In genomic region chr19:13089139-13089856, GRCh38 we compare ENCODE assay signal across 10 cellular contexts. TPM values are rescaled to one million over a fixed set of nuclear protein-coding genes. Genes with fewer than 3 reads are reported as not detected.
DNase-seq lines count a peak whose midpoint lies in the region; ATAC-seq and TF ChIP-seq lines count a peak whose summit lies in the region.
"Had no signal": no experiment of that assay in that cellular context is flagged by ENCODE, and none has a peak within 500 bp of the region (broad histone marks: within the 10 kb centered on the region; RNA-seq: fewer than 3 reads in every experiment).

No MANE protein-coding gene starts in this region.

- DNase-seq in COLO668 (lab: John Stamatoyannopoulos, UW; ENCODE audit: unreplicated experiment) (peak; percentile 14), HFFc6 (no peak), mammary epithelial cell (no peak), neural crest cell (ENCODE audit: low read depth, low spot score) (no peak), NCI-H2081 treated with DMSO at 0.1 percent for 48 hours (lab: John Stamatoyannopoulos, UW) (no peak)
- DNase-seq: activated CD4-positive, CD25-positive, alpha-beta regulatory T cell; islet precursor cell had no signal

- intact Hi-C loops in mammary epithelial cell (cut with micrococcal nuclease) = no loop called here

- in situ Hi-C loops in mammary epithelial cell (cut with MboI; ENCODE audit: low sequenced_read_pairs in 2 of 2) = no loop called here

- no peak overlapping the region for H3K4me2 ChIP-seq in mammary epithelial cell (ENCODE audit: insufficient read depth, low read depth, low read length)

- no peak overlapping the region for H2AFZ ChIP-seq in mammary epithelial cell (ENCODE audit: low read depth, low read length)

- peaks cover 11% of the 10 kb centered on the region; the same call in 1 of the 2 replicates for H3K36me3 Mint-ChIP-seq in HFFc6 (ENCODE audit: low read depth)
- no peaks in the 10 kb centered on the region for H3K36me3 Mint-ChIP-seq in neural crest cell (ENCODE audit: low read depth)

- H3K27ac ChIP-seq in mammary epithelial cell (ENCODE audit: insufficient read depth, low read depth, low read length) = no peak overlapping the region

- H3K4me1 ChIP-seq in mammary epithelial cell (ENCODE audit: insufficient read depth, low read length) = peaks cover 2% of the 10 kb centered on the region

- H3K4me3 ChIP-seq in mammary epithelial cell (replicated peaks in 1 of 3; ENCODE audit: insufficient read depth in 1 of 3, low read depth in 2 of 3, low read length in 3 of 3) = no peak overlapping the region

- H3K4me3 Mint-ChIP-seq in HFFc6 (no peak overlapping the region), neural crest cell (no peak overlapping the region)

- no peaks in the 10 kb centered on the region for H4K20me1 ChIP-seq in mammary epithelial cell (ENCODE audit: insufficient read depth, low read length)

- H3K9me3 ChIP-seq in mammary epithelial cell (replicated peaks; ENCODE audit: insufficient read depth, low read length) = no peaks in the 10 kb centered on the region

- no peak overlapping the region for H3K9ac ChIP-seq in mammary epithelial cell (ENCODE audit: insufficient read depth, low read length)

- CTCF ChIA-PET in mammary epithelial cell (lab: Charles Lee; ENCODE audit: low non-redundant PET) = no interaction called here

- H3K4me1 Mint-ChIP-seq in HFFc6 (ENCODE audit: low read depth) = no peaks in the 10 kb centered on the region; the same call in 1 of the 2 replicates
- peaks cover 8% of the 10 kb centered on the region for H3K4me1 Mint-ChIP-seq in neural crest cell

- H3K79me2 ChIP-seq in mammary epithelial cell (ENCODE audit: insufficient read depth, low read length) = no peaks in the 10 kb centered on the region

- dilution Hi-C loops in mammary epithelial cell (cut with HindIII; ENCODE audit: low sequenced_read_pairs) = no loop called here

- H3K27me3 ChIP-seq in mammary epithelial cell (ENCODE audit: insufficient read depth, low read length) = no peaks in the 10 kb centered on the region

- H3K9me3 Mint-ChIP-seq in HFFc6 (no peaks in the 10 kb centered on the region), neural crest cell (no peaks in the 10 kb centered on the region)

- TF ChIP-seq CTCF in HFFc6 (IDR thresholded peaks at IDR 0.05) (peak; percentile 70), mammary epithelial cell (conservative IDR thresholded peaks at IDR 0.05 in 1 of 2, IDR thresholded peaks at IDR 0.05 in 1 of 2; ENCODE audit: extremely low read depth in 1 of 2, insufficient read depth in 1 of 2, low read depth in 1 of 2, low read length in 2 of 2) (peak; percentile 42 to 59), neural crest cell (conservative IDR thresholded peaks at IDR 0.05) (peak; percentile 48)

- WGBS in mammary epithelial cell (ENCODE audit: low coverage, missing lambda C conversion rate) = 84% methylated on average over 5 of the region's 5 CpGs

- H3K27ac Mint-ChIP-seq in HFFc6 (no peak overlapping the region), neural crest cell (ENCODE audit: unreplicated experiment) (no peak overlapping the region)

- ATAC-seq in GM19452 (IDR thresholded peaks at IDR 0.05; ENCODE audit: unreplicated experiment) (no peak), GM21390 (IDR thresholded peaks at IDR 0.05; ENCODE audit: unreplicated experiment) (no peak), GM18861 (IDR thresholded peaks at IDR 0.05; ENCODE audit: unreplicated experiment) (no peak)

- BruUV-seq in mammary epithelial cell (replicated peaks; lab: Mats Ljungman, UMichigan) = no TSS peak

- H3K27me3 Mint-ChIP-seq in HFFc6 (ENCODE audit: insufficient read depth) (peaks cover 4% of the 10 kb centered on the region), neural crest cell (ENCODE audit: low read depth) (peaks cover 90% of the 10 kb centered on the region)

- H3K36me3 ChIP-seq in mammary epithelial cell (ENCODE audit: insufficient read depth, low read length) = peaks cover 2% of the 10 kb centered on the region

RNA-seq across cellular contexts. Expression of gene LYL1, which starts 13.4 kb away (rescaled TPM):
- total RNA-seq in HFFc6 (2021; fragmentation: NEBNext Ultra II Directional; extraction: Animal tissue kit (Norgen Biotek cat#: 25700)) = 1 to 10 TPM; 1.5 to 5.1 (median 4.2) TPM
- total RNA-seq in mammary epithelial cell = not detected
- not detected for polyA plus RNA-seq in mammary epithelial cell
- not detected for polyA minus RNA-seq in mammary epithelial cell
- 0.30 and 0.45 TPM in 2 replicates for total RNA-seq in neural crest cell

RNA-seq across cellular contexts. Expression of gene TRMT1, which starts 27.2 kb away (rescaled TPM):
- total RNA-seq in HFFc6 (2021; fragmentation: NEBNext Ultra II Directional; extraction: Animal tissue kit (Norgen Biotek cat#: 25700)) = 10 to 100 TPM; 36.3 to 49.9 (median 39.6) TPM
- total RNA-seq in mammary epithelial cell = 10 to 100 TPM; 28.7 to 56.2 TPM
- 39.3 TPM for polyA plus RNA-seq in mammary epithelial cell
- polyA minus RNA-seq in mammary epithelial cell = 66.7 TPM
- total RNA-seq in neural crest cell = 57.1 and 58.2 TPM in 2 replicates

RNA-seq across cellular contexts. Expression of gene NACC1, which starts 28.8 kb away (rescaled TPM):
- 100 to 1,000 TPM; 126 to 146 (median 139) TPM for total RNA-seq in HFFc6 (2021; fragmentation: NEBNext Ultra II Directional; extraction: Animal tissue kit (Norgen Biotek cat#: 25700))
- total RNA-seq in mammary epithelial cell = 100 to 1,000 TPM in 1 of 2 donors, 10 to 100 TPM in 1; 76.2 to 106 TPM
- 90.9 TPM for polyA plus RNA-seq in mammary epithelial cell
- polyA minus RNA-seq in mammary epithelial cell = 45.9 TPM
- total RNA-seq in neural crest cell = 88.3 and 99.4 TPM in 2 replicates
